Comparison of ENCODE assay signal across 30 cellular contexts in genomic region chr10:100707261-100707848, GRCh38. TPM values are rescaled to one million over a fixed set of nuclear protein-coding genes. Genes with fewer than 3 reads are reported as not detected.
DNase-seq lines count a peak whose midpoint lies in the region; ATAC-seq and TF ChIP-seq lines count a peak whose summit lies in the region.
"Had no signal": no experiment of that assay in that cellular context is flagged by ENCODE, and none has a peak within 500 bp of the region (broad histone marks: within the 10 kb centered on the region; RNA-seq: fewer than 3 reads in every experiment).

No MANE protein-coding gene starts in this region.

- H3K27ac ChIP-seq in SK-N-SH (ENCODE audit: low read depth in 2 of 2, low read length in 1 of 2): peak overlapping the region in 1 of 2 experiments; percentile 83; a peak in 2 of 4 replicates
- H3K27ac ChIP-seq in osteoblast (ENCODE audit: low read depth, low read length): no peak overlapping the region
- H3K27ac ChIP-seq in body of pancreas: no peak overlapping the region
- H3K27ac ChIP-seq: 22Rv1, A549, BLaER1 had no signal

- H3K27me3 ChIP-seq in SK-N-SH (ENCODE audit: insufficient read depth): peaks cover 29% of the 10 kb centered on the region
- H3K27me3 ChIP-seq in osteoblast (ENCODE audit: insufficient read depth, low read length): peaks cover 53% of the 10 kb centered on the region
- H3K27me3 ChIP-seq in MG63: peaks cover 3% of the 10 kb centered on the region; the same call in 1 of the 2 replicates
- H3K27me3 ChIP-seq in body of pancreas: peaks cover 0 to 15% of the 10 kb centered on the region in 2 donors
- H3K27me3 ChIP-seq: BE2C had no signal

- DNase-seq in SK-N-SH (no peak), neural crest cell (ENCODE audit: low read depth, low spot score) (no peak), osteoblast (ENCODE audit: insufficient read length, low spot score, missing footprints) (peak; percentile 19), MG63 (no peak), body of pancreas (no peak), KG1 (lab: John Stamatoyannopoulos, UW) (no peak)
- DNase-seq: ACHN; BE2C; C1 segment of cervical spinal cord; CD4-positive, alpha-beta memory T cell; CD4-positive, CD25-positive, alpha-beta regulatory T cell; CD8-positive, alpha-beta memory T cell; COR-L47; DMS 273 treated with DMSO at 0.1 percent for 48 hours; DMS153; DMS53; DMS79; DND-41; EL; GDM1 had no signal

- H3K36me3 Mint-ChIP-seq in neural crest cell (ENCODE audit: low read depth): no peaks in the 10 kb centered on the region
- H3K36me3 Mint-ChIP-seq in stimulated activated memory B cell treated with anti-CD40 and anti-IgM and Interleukin-4, amounts not matched to agents 10 μg/mL and 1 μg/mL and 100 μg/mL, for 72 hours: no peaks in the 10 kb centered on the region
- H3K36me3 Mint-ChIP-seq: CD4-positive, alpha-beta memory T cell; CD4-positive, CD25-positive, alpha-beta regulatory T cell; CD8-positive, alpha-beta memory T cell had no signal

- H3K4me1 Mint-ChIP-seq in neural crest cell: peaks cover 17% of the 10 kb centered on the region
- no peaks in the 10 kb centered on the region for H3K4me1 Mint-ChIP-seq in stimulated activated memory B cell treated with anti-CD40 and anti-IgM and Interleukin-4, amounts not matched to agents 10 μg/mL and 1 μg/mL and 100 μg/mL, for 72 hours
- H3K4me1 Mint-ChIP-seq: CD14-positive monocyte had no signal

- H3K36me3 ChIP-seq in SK-N-SH (replicated peaks in 1 of 2; ENCODE audit: control insufficient read depth in 1 of 2, insufficient read depth in 2 of 2, low read length in 1 of 2) (no peaks in the 10 kb centered on the region), osteoblast (ENCODE audit: insufficient read depth, low read length) (no peaks in the 10 kb centered on the region), MG63 (no peaks in the 10 kb centered on the region), body of pancreas (replicated peaks in 1 of 2; ENCODE audit: insufficient read depth in 1 of 2, low read depth in 2 of 2) (no peaks in the 10 kb centered on the region)
- H3K36me3 ChIP-seq: BE2C, BLaER1 had no signal

- ATAC-seq in SK-N-SH treated with all-trans-retinoic acid at 6 μM for 48 hours (no peak), body of pancreas (no peak)
- peak; percentile 31 for ATAC-seq in stimulated activated memory B cell treated with anti-CD40 and anti-IgM and Interleukin-4, amounts not matched to agents 10 μg/mL and 1 μg/mL and 100 μg/mL, for 72 hours
- ATAC-seq: A549, GM12878 had no signal

- TF ChIP-seq RAD21 in SK-N-SH (IDR thresholded peaks at IDR 0.05; ENCODE audit: low read length): no peak

- H3K4me3 Mint-ChIP-seq in neural crest cell: peak overlapping the region; percentile 1
- no peak overlapping the region for H3K4me3 Mint-ChIP-seq in stimulated activated memory B cell treated with anti-CD40 and anti-IgM and Interleukin-4, amounts not matched to agents 10 μg/mL and 1 μg/mL and 100 μg/mL, for 72 hours
- H3K4me3 Mint-ChIP-seq: CD4-positive, alpha-beta memory T cell; CD4-positive, CD25-positive, alpha-beta regulatory T cell; CD8-positive, alpha-beta memory T cell had no signal

- WGBS in SK-N-SH (ENCODE audit: low lambda C conversion rate): 65% methylated on average over 6 of the region's 6 CpGs
- WGBS in body of pancreas, 2 donors: 76 to 81% methylated on average over 6 of the region's 6 CpGs

- H2AFZ ChIP-seq in SK-N-SH (ENCODE audit: low read depth): no peak overlapping the region
- H2AFZ ChIP-seq in osteoblast (ENCODE audit: low read length): no peak overlapping the region

- TF ChIP-seq EP300 in SK-N-SH (IDR thresholded peaks at IDR 0.05; ENCODE audit: borderline replicate concordance in 1 of 2, low read depth in 1 of 2, low read length in 1 of 2): no peak

- no peaks in the 10 kb centered on the region for H3K9me2 ChIP-seq in SK-N-SH

- H4K20me1 ChIP-seq in SK-N-SH (ENCODE audit: insufficient read depth) (no peaks in the 10 kb centered on the region), osteoblast (ENCODE audit: insufficient read depth, low read length) (no peaks in the 10 kb centered on the region)
- H4K20me1 ChIP-seq: BLaER1 had no signal

- no peak overlapping the region for H3K4me3 ChIP-seq in SK-N-SH (ENCODE audit: low read depth in 2 of 2, low read length in 1 of 2)
- no peak overlapping the region for H3K4me3 ChIP-seq in osteoblast (ENCODE audit: insufficient read depth, low read length)
- no peak overlapping the region for H3K4me3 ChIP-seq in MG63
- no peak overlapping the region for H3K4me3 ChIP-seq in body of pancreas
- H3K4me3 ChIP-seq: A549, BLaER1, GM12878 had no signal

- TF ChIP-seq POLR2A in body of pancreas (IDR thresholded peaks at IDR 0.05): no peak

- H3K27ac Mint-ChIP-seq in neural crest cell (ENCODE audit: unreplicated experiment): no peak overlapping the region
- no peak overlapping the region for H3K27ac Mint-ChIP-seq in stimulated activated memory B cell treated with anti-CD40 and anti-IgM and Interleukin-4, amounts not matched to agents 10 μg/mL and 1 μg/mL and 100 μg/mL, for 72 hours
- H3K27ac Mint-ChIP-seq: CD14-positive monocyte; CD4-positive, alpha-beta memory T cell; CD4-positive, CD25-positive, alpha-beta regulatory T cell; CD8-positive, alpha-beta memory T cell had no signal

- intact Hi-C loops in body of pancreas (cut with DNase I): no loop called here

- H3K9ac ChIP-seq in SK-N-SH: no peak overlapping the region
- H3K9ac ChIP-seq: BLaER1 had no signal

- POLR2A ChIA-PET in SK-N-SH (lab: Yijun Ruan, JAX): no interaction called here

- H3K79me2 ChIP-seq in SK-N-SH (ENCODE audit: insufficient read depth) (no peaks in the 10 kb centered on the region), osteoblast (ENCODE audit: insufficient read depth, low read length) (no peaks in the 10 kb centered on the region)

- H3K9me3 ChIP-seq in SK-N-SH: no peaks in the 10 kb centered on the region
- no peaks in the 10 kb centered on the region for H3K9me3 ChIP-seq in osteoblast (ENCODE audit: low read depth, low read length)
- no peaks in the 10 kb centered on the region for H3K9me3 ChIP-seq in MG63
- H3K9me3 ChIP-seq in body of pancreas: no peaks in the 10 kb centered on the region
- H3K9me3 ChIP-seq: A549, BE2C had no signal

- TF ChIP-seq CTCF in SK-N-SH (IDR thresholded peaks at IDR 0.05) (no peak), neural crest cell (conservative IDR thresholded peaks at IDR 0.05) (no peak), osteoblast (IDR thresholded peaks at IDR 0.05; ENCODE audit: extremely low read depth, low read depth, low read length) (no peak), body of pancreas (IDR thresholded peaks at IDR 0.05) (no peak)

- CTCF ChIA-PET in SK-N-SH (lab: Yijun Ruan, JAX): interaction anchor here (1.4 to 2.1 kb wide), 3 partner anchors 12 to 36 kb away, joined by 4 to 9 read pairs (median 7); no protein-coding TSS in a partner anchor

- peaks cover 92% of the 10 kb centered on the region for H3K27me3 Mint-ChIP-seq in neural crest cell (ENCODE audit: low read depth)
- peaks cover 76% of the 10 kb centered on the region for H3K27me3 Mint-ChIP-seq in stimulated activated memory B cell treated with anti-CD40 and anti-IgM and Interleukin-4, amounts not matched to agents 10 μg/mL and 1 μg/mL and 100 μg/mL, for 72 hours

- H3F3A ChIP-seq in SK-N-SH (replicated peaks; ENCODE audit: insufficient read depth): no peaks in the 10 kb centered on the region

- H3K4me1 ChIP-seq in SK-N-SH (ENCODE audit: control insufficient read depth in 1 of 2, insufficient read depth in 2 of 2, low read depth in 1 of 2, low read length in 1 of 2) (peaks cover 0 to 39% of the 10 kb centered on the region in 2 experiments; a peak in 1 of 4 replicates), osteoblast (ENCODE audit: insufficient read depth, low read length) (no peaks in the 10 kb centered on the region), body of pancreas (peaks cover 8% of the 10 kb centered on the region)
- H3K4me1 ChIP-seq: BLaER1 had no signal

- H3K4me2 ChIP-seq in SK-N-SH (no peak overlapping the region), osteoblast (ENCODE audit: insufficient read depth, low read length) (no peak overlapping the region)
- H3K4me2 ChIP-seq: A549, BLaER1 had no signal

- H3K9me3 Mint-ChIP-seq in neural crest cell: peaks cover 5% of the 10 kb centered on the region
- peaks cover 2% of the 10 kb centered on the region for H3K9me3 Mint-ChIP-seq in stimulated activated memory B cell treated with anti-CD40 and anti-IgM and Interleukin-4, amounts not matched to agents 10 μg/mL and 1 μg/mL and 100 μg/mL, for 72 hours

TF ChIP-seq in SK-N-SH, 30 proteins besides CTCF, POLR2A, EP300 and RAD21:
- TF ChIP-seq MXI1 (IDR thresholded peaks at IDR 0.05; ENCODE audit: low read depth, low read length) (no peak), GATA2 (CRISPR knock-in tag; IDR thresholded peaks at IDR 0.05) (peak; percentile 85)

TF ChIP-seq in SK-N-SH treated with all-trans-retinoic acid at 6 μM for 48 hours, 23 proteins besides CTCF, POLR2A, EP300 and RAD21 (continues in another document):
- TF ChIP-seq ESRRG (CRISPR knock-in tag; IDR thresholded peaks at IDR 0.05) (no peak), ZNF565 (CRISPR knock-in tag; conservative IDR thresholded peaks at IDR 0.05; ENCODE audit: low read depth) (no peak), RARB (CRISPR knock-in tag; IDR thresholded peaks at IDR 0.05) (no peak), ZNF70 (CRISPR knock-in tag; IDR thresholded peaks at IDR 0.05) (no peak)

RNA-seq across cellular contexts. Expression of gene PAX2, which starts 38.0 kb away (rescaled TPM):
- not detected in 2 replicates for polyA plus RNA-seq in SK-N-SH (2012; rRNA removed)
- not detected in 2 replicates for polyA plus RNA-seq in SK-N-SH (2012; cell fraction: cytosol; rRNA removed)
- polyA plus RNA-seq in SK-N-SH (2012; cell fraction: nucleus; rRNA removed): 0.08 TPM in 1 of 2 replicates, not detected in the other
- total RNA-seq in neural crest cell (1.0 and 1.5 TPM in 2 replicates), osteoblast (not detected in 2 replicates), body of pancreas (under 1 TPM in 1 of 2 donors, not detected in 1; under 0.01 TPM)
- total RNA-seq in MG63 (2014; rRNA removed; shearing (Covaris generic); ENCODE audit: low replicate concordance): not detected in 2 replicates
- total RNA-seq: A172; CD4-positive, alpha-beta memory T cell; CD4-positive, CD25-positive, alpha-beta regulatory T cell; Daoy; GM12878 had no signal
- polyA plus RNA-seq: AG04450; CD14-positive monocyte; CD4-positive, alpha-beta memory T cell; CD8-positive, alpha-beta memory T cell; GM12878 had no signal
